Comparison of ENCODE assay signal across 17 cellular contexts in genomic region chr5:18811616-18812015, GRCh38.
"Had no signal": no experiment of that assay in that cellular context is flagged by ENCODE, and none has a peak within 500 bp of the region (broad histone marks: within the 10 kb centered on the region; RNA-seq: fewer than 3 reads in every experiment).

No MANE protein-coding gene starts in this region.

- H3K4me3 Mint-ChIP-seq: activated B cell treated with CpG ODN at 0.5 μM for 24 hours; activated naive CD4-positive, alpha-beta T cell treated with anti-CD3 and anti-CD28 coated beads, Interleukin-2, amount 10 ng/mL, durations not matched to agents 7 days and 5 days; activated T-helper 17 cell treated with anti-CD3 and anti-CD28 coated beads, Interleukin-2, amount 50 U/mL, for 72 hours; naive thymus-derived CD4-positive, alpha-beta T cell; stimulated activated naive CD8-positive, alpha-beta T cell treated with anti-CD3 and anti-CD28 coated beads, Interleukin-15, Interleukin-2, amounts not matched to agents 100 ng/mL and 50 ng/mL, for 24 hours; T-helper 17 cell had no signal

- H3K27me3 ChIP-seq: adrenal gland, dorsolateral prefrontal cortex, esophagus muscularis mucosa, testis had no signal

- H3K9me3 ChIP-seq: adrenal gland, esophagus muscularis mucosa, lower lobe of right lung, psoas muscle, testis had no signal

- H3K27ac ChIP-seq: adrenal gland, dorsolateral prefrontal cortex, esophagus muscularis mucosa, lower lobe of right lung, psoas muscle, testis had no signal

- H3K36me3 ChIP-seq: adrenal gland, esophagus muscularis mucosa, lower lobe of right lung had no signal

- ATAC-seq: activated T-helper 17 cell treated with anti-CD3 and anti-CD28 coated beads, Interleukin-2, amount 50 U/mL, for 72 hours; left cardiac atrium; lower lobe of right lung; naive thymus-derived CD4-positive, alpha-beta T cell; psoas muscle; T-helper 17 cell had no signal

- H3K9me3 Mint-ChIP-seq: activated B cell treated with CpG ODN at 0.5 μM for 24 hours; activated naive CD4-positive, alpha-beta T cell treated with anti-CD3 and anti-CD28 coated beads, Interleukin-2, amount 10 ng/mL, durations not matched to agents 7 days and 5 days; activated T-helper 17 cell treated with anti-CD3 and anti-CD28 coated beads, Interleukin-2, amount 50 U/mL, for 72 hours; stimulated activated naive CD8-positive, alpha-beta T cell treated with anti-CD3 and anti-CD28 coated beads, Interleukin-15, Interleukin-2, amounts not matched to agents 100 ng/mL and 50 ng/mL, for 24 hours had no signal

- DNase-seq: activated B cell treated with CpG ODN at 0.5 μM for 24 hours; activated CD4-positive, alpha-beta T cell treated with anti-CD3 and anti-CD28 coated beads, Interleukin-2, amount 50 U/mL, for 1 hour; activated naive CD4-positive, alpha-beta T cell treated with anti-CD3 and anti-CD28 coated beads, Interleukin-2, amount 10 ng/mL, durations not matched to agents 7 days and 5 days; activated T-cell treated with anti-CD3 and anti-CD28 coated beads for 4 hours; adrenal gland; left cardiac atrium; lower lobe of right lung; naive thymus-derived CD4-positive, alpha-beta T cell; psoas muscle; stimulated activated CD4-positive, alpha-beta T cell treated with anti-CD3 and anti-CD28 coated beads, Interleukin-2, amount 100 ng/mL, for 48 hours; stimulated activated CD8-positive, alpha-beta memory T cell treated with anti-CD3 and anti-CD28 coated beads, Interleukin-4, amount 100 ng/mL, for 48 hours; T-helper 17 cell; testis had no signal

- H3K27me3 Mint-ChIP-seq: activated B cell treated with CpG ODN at 0.5 μM for 24 hours; activated naive CD4-positive, alpha-beta T cell treated with anti-CD3 and anti-CD28 coated beads, Interleukin-2, amount 10 ng/mL, durations not matched to agents 7 days and 5 days had no signal

- H3K36me3 Mint-ChIP-seq: activated naive CD4-positive, alpha-beta T cell treated with anti-CD3 and anti-CD28 coated beads, Interleukin-2, amount 10 ng/mL, durations not matched to agents 7 days and 5 days; naive thymus-derived CD4-positive, alpha-beta T cell had no signal

- H3K4me3 ChIP-seq: adrenal gland, dorsolateral prefrontal cortex, esophagus muscularis mucosa, lower lobe of right lung, psoas muscle, testis had no signal

- H3K4me1 Mint-ChIP-seq: activated B cell treated with CpG ODN at 0.5 μM for 24 hours; activated naive CD4-positive, alpha-beta T cell treated with anti-CD3 and anti-CD28 coated beads, Interleukin-2, amount 10 ng/mL, durations not matched to agents 7 days and 5 days; activated T-helper 17 cell treated with anti-CD3 and anti-CD28 coated beads, Interleukin-2, amount 50 U/mL, for 72 hours; naive thymus-derived CD4-positive, alpha-beta T cell; T-helper 17 cell had no signal

- H3K4me1 ChIP-seq: adrenal gland, esophagus muscularis mucosa, lower lobe of right lung, psoas muscle, testis had no signal

- H3K27ac Mint-ChIP-seq: activated B cell treated with CpG ODN at 0.5 μM for 24 hours; activated naive CD4-positive, alpha-beta T cell treated with anti-CD3 and anti-CD28 coated beads, Interleukin-2, amount 10 ng/mL, durations not matched to agents 7 days and 5 days; activated T-helper 17 cell treated with anti-CD3 and anti-CD28 coated beads, Interleukin-2, amount 50 U/mL, for 72 hours; naive thymus-derived CD4-positive, alpha-beta T cell; stimulated activated naive CD8-positive, alpha-beta T cell treated with anti-CD3 and anti-CD28 coated beads, Interleukin-15, Interleukin-2, amounts not matched to agents 100 ng/mL and 50 ng/mL, for 24 hours; T-helper 17 cell had no signal
